ENCODE assay signal across 2 cellular contexts in genomic region chr19:49872245-49873148, GRCh38.
TF ChIP-seq lines count a peak whose summit lies in the region.

No MANE protein-coding gene starts in this region.

TF ChIP-seq in GM12878, 131 proteins besides CTCF, POLR2A, EP300 and RAD21:
- TF ChIP-seq SUZ12 (IDR thresholded peaks at IDR 0.05; ENCODE audit: unreplicated experiment) (no peak), MAX (IDR thresholded peaks at IDR 0.05; ENCODE audit: low read depth, low read length) (no peak), SKIL (IDR thresholded peaks at IDR 0.05; ENCODE audit: low read depth, poor library complexity, severe bottlenecking) (no peak), SUPT20H (IDR thresholded peaks at IDR 0.05; ENCODE audit: borderline replicate concordance, control insufficient read depth, low read depth, low read length) (no peak)

TF ChIP-seq in GM23338, 12 proteins besides CTCF, POLR2A, EP300 and RAD21:
- TF ChIP-seq, protein P1, sequence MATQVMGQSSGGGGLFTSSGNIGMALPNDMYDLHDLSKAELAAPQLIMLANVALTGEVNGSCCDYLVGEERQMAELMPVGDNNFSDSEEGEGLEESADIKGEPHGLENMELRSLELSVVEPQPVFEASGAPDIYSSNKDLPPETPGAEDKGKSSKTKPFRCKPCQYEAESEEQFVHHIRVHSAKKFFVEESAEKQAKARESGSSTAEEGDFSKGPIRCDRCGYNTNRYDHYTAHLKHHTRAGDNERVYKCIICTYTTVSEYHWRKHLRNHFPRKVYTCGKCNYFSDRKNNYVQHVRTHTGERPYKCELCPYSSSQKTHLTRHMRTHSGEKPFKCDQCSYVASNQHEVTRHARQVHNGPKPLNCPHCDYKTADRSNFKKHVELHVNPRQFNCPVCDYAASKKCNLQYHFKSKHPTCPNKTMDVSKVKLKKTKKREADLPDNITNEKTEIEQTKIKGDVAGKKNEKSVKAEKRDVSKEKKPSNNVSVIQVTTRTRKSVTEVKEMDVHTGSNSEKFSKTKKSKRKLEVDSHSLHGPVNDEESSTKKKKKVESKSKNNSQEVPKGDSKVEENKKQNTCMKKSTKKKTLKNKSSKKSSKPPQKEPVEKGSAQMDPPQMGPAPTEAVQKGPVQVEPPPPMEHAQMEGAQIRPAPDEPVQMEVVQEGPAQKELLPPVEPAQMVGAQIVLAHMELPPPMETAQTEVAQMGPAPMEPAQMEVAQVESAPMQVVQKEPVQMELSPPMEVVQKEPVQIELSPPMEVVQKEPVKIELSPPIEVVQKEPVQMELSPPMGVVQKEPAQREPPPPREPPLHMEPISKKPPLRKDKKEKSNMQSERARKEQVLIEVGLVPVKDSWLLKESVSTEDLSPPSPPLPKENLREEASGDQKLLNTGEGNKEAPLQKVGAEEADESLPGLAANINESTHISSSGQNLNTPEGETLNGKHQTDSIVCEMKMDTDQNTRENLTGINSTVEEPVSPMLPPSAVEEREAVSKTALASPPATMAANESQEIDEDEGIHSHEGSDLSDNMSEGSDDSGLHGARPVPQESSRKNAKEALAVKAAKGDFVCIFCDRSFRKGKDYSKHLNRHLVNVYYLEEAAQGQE (IDR thresholded peaks at IDR 0.05; ENCODE audit: unreplicated experiment) = no peak
- TF ChIP-seq ZNF114 (CRISPR knock-in tag; IDR thresholded peaks at IDR 0.05) (no peak), NANOG (IDR thresholded peaks at IDR 0.05; ENCODE audit: borderline replicate concordance) (no peak), EZH2phosphoT487 (IDR thresholded peaks at IDR 0.05; ENCODE audit: unreplicated experiment) (no peak), EZH2 (IDR thresholded peaks at IDR 0.05; ENCODE audit: low read depth, unreplicated experiment) (no peak), STAT1 (IDR thresholded peaks at IDR 0.05; ENCODE audit: unreplicated experiment) (no peak), ZNF331 (CRISPR knock-in tag; IDR thresholded peaks at IDR 0.05; ENCODE audit: low read depth) (no peak), CREB1 (CRISPR knock-in tag; IDR thresholded peaks at IDR 0.05; ENCODE audit: low read depth) (no peak), POLR2AphosphoS5 (IDR thresholded peaks at IDR 0.05; ENCODE audit: low read depth) (no peak), ETS1 (IDR thresholded peaks at IDR 0.05) (no peak), ZNF462 (CRISPR knock-in tag; IDR thresholded peaks at IDR 0.05) (no peak), JUNB (IDR thresholded peaks at IDR 0.05; ENCODE audit: unreplicated experiment) (no peak)
